In the genomic region with DNA sequence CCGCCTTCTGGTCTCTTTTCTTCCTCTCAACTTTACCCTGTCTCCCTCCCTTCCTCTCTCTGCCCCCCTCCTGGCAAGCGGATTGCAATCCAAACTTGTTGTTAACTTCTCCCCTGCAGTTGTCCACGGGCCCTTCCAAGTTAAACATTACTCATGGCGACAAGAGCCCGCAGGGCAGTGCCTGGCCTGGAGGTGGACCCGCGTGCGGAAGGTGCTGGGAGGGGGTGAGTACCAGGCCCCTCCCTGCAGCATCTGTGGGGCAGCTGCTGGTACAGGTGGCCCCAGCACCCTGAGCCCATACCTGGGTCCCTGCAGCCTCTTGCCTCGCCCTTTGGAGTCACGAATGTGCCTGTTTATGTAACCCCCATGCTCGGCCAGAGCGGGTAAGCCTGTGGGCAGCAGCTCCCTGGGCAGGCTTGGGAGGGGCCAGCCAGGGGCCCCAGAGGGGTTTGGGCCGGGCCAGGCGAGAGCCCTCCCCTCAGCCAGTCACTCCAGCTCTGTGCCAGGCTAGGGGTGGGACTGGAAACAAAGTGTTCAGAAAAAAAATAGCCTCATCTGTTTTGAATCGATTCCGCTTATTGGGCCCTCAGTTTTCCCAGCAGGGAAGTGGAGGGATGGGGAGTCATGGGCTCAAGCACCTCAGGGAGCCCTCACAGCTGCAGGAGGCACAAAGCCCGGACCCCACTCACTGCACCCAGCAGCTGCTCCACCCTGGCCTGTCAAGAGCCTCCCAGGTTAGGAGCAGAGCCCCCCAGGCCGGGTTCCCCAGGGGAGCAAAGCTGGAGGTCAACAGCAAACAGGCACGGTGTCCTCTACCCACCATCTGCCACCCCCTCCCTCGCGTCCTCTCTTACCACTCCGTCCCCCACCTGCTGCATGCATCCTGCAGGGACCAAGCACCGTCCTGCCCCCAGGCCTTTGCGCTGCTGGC, we compare ENCODE assay signal across 1 cellular context.
TF ChIP-seq lines count a peak whose summit lies in the region.

No MANE protein-coding gene starts in this region.

TF ChIP-seq in HepG2, 621 proteins besides CTCF, POLR2A, EP300 and RAD21 (continued from another document and continues in another):
- TF ChIP-seq, protein P1, sequence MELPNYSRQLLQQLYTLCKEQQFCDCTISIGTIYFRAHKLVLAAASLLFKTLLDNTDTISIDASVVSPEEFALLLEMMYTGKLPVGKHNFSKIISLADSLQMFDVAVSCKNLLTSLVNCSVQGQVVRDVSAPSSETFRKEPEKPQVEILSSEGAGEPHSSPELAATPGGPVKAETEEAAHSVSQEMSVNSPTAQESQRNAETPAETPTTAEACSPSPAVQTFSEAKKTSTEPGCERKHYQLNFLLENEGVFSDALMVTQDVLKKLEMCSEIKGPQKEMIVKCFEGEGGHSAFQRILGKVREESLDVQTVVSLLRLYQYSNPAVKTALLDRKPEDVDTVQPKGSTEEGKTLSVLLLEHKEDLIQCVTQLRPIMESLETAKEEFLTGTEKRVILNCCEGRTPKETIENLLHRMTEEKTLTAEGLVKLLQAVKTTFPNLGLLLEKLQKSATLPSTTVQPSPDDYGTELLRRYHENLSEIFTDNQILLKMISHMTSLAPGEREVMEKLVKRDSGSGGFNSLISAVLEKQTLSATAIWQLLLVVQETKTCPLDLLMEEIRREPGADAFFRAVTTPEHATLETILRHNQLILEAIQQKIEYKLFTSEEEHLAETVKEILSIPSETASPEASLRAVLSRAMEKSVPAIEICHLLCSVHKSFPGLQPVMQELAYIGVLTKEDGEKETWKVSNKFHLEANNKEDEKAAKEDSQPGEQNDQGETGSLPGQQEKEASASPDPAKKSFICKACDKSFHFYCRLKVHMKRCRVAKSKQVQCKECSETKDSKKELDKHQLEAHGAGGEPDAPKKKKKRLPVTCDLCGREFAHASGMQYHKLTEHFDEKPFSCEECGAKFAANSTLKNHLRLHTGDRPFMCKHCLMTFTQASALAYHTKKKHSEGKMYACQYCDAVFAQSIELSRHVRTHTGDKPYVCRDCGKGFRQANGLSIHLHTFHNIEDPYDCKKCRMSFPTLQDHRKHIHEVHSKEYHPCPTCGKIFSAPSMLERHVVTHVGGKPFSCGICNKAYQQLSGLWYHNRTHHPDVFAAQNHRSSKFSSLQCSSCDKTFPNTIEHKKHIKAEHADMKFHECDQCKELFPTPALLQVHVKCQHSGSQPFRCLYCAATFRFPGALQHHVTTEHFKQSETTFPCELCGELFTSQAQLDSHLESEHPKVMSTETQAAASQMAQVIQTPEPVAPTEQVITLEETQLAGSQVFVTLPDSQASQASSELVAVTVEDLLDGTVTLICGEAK (IDR thresholded peaks at IDR 0.05): no peak
- TF ChIP-seq, protein P1 (CRISPR knock-in tag; IDR thresholded peaks at IDR 0.05): no peak
- TF ChIP-seq, protein P2, sequence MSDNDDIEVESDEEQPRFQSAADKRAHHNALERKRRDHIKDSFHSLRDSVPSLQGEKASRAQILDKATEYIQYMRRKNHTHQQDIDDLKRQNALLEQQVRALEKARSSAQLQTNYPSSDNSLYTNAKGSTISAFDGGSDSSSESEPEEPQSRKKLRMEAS (IDR thresholded peaks at IDR 0.05): no peak
- TF ChIP-seq, protein P3, sequence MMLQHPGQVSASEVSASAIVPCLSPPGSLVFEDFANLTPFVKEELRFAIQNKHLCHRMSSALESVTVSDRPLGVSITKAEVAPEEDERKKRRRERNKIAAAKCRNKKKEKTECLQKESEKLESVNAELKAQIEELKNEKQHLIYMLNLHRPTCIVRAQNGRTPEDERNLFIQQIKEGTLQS (CRISPR knock-in tag; IDR thresholded peaks at IDR 0.05): no peak
- TF ChIP-seq ZNF382 (CRISPR knock-in tag; IDR thresholded peaks at IDR 0.05; ENCODE audit: borderline replicate concordance): no peak
- no peak for TF ChIP-seq ZZZ3 (CRISPR knock-in tag; IDR thresholded peaks at IDR 0.05; ENCODE audit: borderline replicate concordance)
- TF ChIP-seq ZFP82 (CRISPR knock-in tag; IDR thresholded peaks at IDR 0.05; ENCODE audit: borderline replicate concordance): no peak
- no peak for TF ChIP-seq ZFP1 (CRISPR knock-in tag; IDR thresholded peaks at IDR 0.05)
- no peak; the same call in none of the 2 replicates for TF ChIP-seq ZNF350 (CRISPR knock-in tag; IDR thresholded peaks at IDR 0.05; ENCODE audit: borderline replicate concordance, low read depth)
- TF ChIP-seq ZKSCAN1 (IDR thresholded peaks at IDR 0.05; ENCODE audit: low read length): no peak
- no peak for TF ChIP-seq DPF2 (CRISPR knock-in tag; IDR thresholded peaks at IDR 0.05; ENCODE audit: borderline replicate concordance, low read depth)
- no peak for TF ChIP-seq ZNF563 (CRISPR knock-in tag; IDR thresholded peaks at IDR 0.05)
- no peak for TF ChIP-seq ZNF260 (CRISPR knock-in tag; IDR thresholded peaks at IDR 0.05; ENCODE audit: borderline replicate concordance, low read depth)
- no peak for TF ChIP-seq ZFX (CRISPR knock-in tag; IDR thresholded peaks at IDR 0.05; ENCODE audit: low read depth)
- TF ChIP-seq REXO4 (CRISPR knock-in tag; IDR thresholded peaks at IDR 0.05; ENCODE audit: borderline replicate concordance): no peak
- no peak for TF ChIP-seq CENPX (CRISPR knock-in tag; IDR thresholded peaks at IDR 0.05)
- TF ChIP-seq, protein P4, sequence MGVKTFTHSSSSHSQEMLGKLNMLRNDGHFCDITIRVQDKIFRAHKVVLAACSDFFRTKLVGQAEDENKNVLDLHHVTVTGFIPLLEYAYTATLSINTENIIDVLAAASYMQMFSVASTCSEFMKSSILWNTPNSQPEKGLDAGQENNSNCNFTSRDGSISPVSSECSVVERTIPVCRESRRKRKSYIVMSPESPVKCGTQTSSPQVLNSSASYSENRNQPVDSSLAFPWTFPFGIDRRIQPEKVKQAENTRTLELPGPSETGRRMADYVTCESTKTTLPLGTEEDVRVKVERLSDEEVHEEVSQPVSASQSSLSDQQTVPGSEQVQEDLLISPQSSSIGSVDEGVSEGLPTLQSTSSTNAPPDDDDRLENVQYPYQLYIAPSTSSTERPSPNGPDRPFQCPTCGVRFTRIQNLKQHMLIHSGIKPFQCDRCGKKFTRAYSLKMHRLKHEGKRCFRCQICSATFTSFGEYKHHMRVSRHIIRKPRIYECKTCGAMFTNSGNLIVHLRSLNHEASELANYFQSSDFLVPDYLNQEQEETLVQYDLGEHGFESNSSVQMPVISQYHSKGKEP (CRISPR knock-in tag; IDR thresholded peaks at IDR 0.05): no peak
- TF ChIP-seq, protein P5, sequence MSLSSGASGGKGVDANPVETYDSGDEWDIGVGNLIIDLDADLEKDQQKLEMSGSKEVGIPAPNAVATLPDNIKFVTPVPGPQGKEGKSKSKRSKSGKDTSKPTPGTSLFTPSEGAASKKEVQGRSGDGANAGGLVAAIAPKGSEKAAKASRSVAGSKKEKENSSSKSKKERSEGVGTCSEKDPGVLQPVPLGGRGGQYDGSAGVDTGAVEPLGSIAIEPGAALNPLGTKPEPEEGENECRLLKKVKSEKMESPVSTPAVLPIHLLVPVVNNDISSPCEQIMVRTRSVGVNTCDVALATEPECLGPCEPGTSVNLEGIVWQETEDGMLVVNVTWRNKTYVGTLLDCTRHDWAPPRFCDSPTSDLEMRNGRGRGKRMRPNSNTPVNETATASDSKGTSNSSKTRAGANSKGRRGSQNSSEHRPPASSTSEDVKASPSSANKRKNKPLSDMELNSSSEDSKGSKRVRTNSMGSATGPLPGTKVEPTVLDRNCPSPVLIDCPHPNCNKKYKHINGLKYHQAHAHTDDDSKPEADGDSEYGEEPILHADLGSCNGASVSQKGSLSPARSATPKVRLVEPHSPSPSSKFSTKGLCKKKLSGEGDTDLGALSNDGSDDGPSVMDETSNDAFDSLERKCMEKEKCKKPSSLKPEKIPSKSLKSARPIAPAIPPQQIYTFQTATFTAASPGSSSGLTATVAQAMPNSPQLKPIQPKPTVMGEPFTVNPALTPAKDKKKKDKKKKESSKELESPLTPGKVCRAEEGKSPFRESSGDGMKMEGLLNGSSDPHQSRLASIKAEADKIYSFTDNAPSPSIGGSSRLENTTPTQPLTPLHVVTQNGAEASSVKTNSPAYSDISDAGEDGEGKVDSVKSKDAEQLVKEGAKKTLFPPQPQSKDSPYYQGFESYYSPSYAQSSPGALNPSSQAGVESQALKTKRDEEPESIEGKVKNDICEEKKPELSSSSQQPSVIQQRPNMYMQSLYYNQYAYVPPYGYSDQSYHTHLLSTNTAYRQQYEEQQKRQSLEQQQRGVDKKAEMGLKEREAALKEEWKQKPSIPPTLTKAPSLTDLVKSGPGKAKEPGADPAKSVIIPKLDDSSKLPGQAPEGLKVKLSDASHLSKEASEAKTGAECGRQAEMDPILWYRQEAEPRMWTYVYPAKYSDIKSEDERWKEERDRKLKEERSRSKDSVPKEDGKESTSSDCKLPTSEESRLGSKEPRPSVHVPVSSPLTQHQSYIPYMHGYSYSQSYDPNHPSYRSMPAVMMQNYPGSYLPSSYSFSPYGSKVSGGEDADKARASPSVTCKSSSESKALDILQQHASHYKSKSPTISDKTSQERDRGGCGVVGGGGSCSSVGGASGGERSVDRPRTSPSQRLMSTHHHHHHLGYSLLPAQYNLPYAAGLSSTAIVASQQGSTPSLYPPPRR (CRISPR knock-in tag; IDR thresholded peaks at IDR 0.05; ENCODE audit: borderline replicate concordance): no peak
- peak; percentile 75; the same call in 1 of the 2 replicates for TF ChIP-seq MIER3 (CRISPR knock-in tag; IDR thresholded peaks at IDR 0.05; ENCODE audit: borderline replicate concordance)
- no peak for TF ChIP-seq NR2F1 (CRISPR knock-in tag; IDR thresholded peaks at IDR 0.05)
- no peak for TF ChIP-seq ZNF7 (CRISPR knock-in tag; IDR thresholded peaks at IDR 0.05)
- TF ChIP-seq NBN (conservative IDR thresholded peaks at IDR 0.05): no peak
- TF ChIP-seq TGIF2 (CRISPR knock-in tag; IDR thresholded peaks at IDR 0.05): no peak
- TF ChIP-seq, protein P6, sequence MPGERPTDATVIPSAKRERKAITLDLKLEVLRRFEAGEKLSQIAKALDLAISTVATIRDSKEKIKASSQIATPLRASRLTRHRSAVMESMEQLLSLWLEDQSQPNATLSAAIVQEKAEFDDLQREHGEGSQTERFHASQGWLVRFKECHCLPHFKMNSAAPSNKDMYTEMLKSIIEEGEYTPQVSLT (CRISPR knock-in tag; IDR thresholded peaks at IDR 0.05; ENCODE audit: borderline replicate concordance, low read depth): no peak; the same call in 1 of the 2 replicates
- no peak for TF ChIP-seq ZNF549 (CRISPR knock-in tag; IDR thresholded peaks at IDR 0.05)
- no peak for TF ChIP-seq ZNF562 (CRISPR knock-in tag; IDR thresholded peaks at IDR 0.05; ENCODE audit: borderline replicate concordance)
- TF ChIP-seq TCF7L2 (IDR thresholded peaks at IDR 0.05; ENCODE audit: low read depth, low read length): no peak
- no peak for TF ChIP-seq MTF2 (CRISPR knock-in tag; IDR thresholded peaks at IDR 0.05; ENCODE audit: borderline replicate concordance)
- TF ChIP-seq ZNF34 (CRISPR knock-in tag; IDR thresholded peaks at IDR 0.05; ENCODE audit: borderline replicate concordance): no peak; the same call in 1 of the 2 replicates
- no peak for TF ChIP-seq ZNF256 (CRISPR knock-in tag; conservative IDR thresholded peaks at IDR 0.05)
- TF ChIP-seq HHEX (CRISPR knock-in tag; IDR thresholded peaks at IDR 0.05): no peak
- no peak for TF ChIP-seq ZBTB3 (CRISPR knock-in tag; IDR thresholded peaks at IDR 0.05; ENCODE audit: borderline replicate concordance, low read depth)
- TF ChIP-seq NONO (IDR thresholded peaks at IDR 0.05): no peak
- 0 out of 2 replicates have a peak, but pooled peaks have one; percentile 20 for TF ChIP-seq NONO (CRISPR knock-in tag; conservative IDR thresholded peaks at IDR 0.05)
- no peak for TF ChIP-seq ZNF547 (CRISPR knock-in tag; IDR thresholded peaks at IDR 0.05)
- no peak for TF ChIP-seq ZNF782 (CRISPR knock-in tag; IDR thresholded peaks at IDR 0.05; ENCODE audit: borderline replicate concordance)
- TF ChIP-seq TOPORS (CRISPR knock-in tag; IDR thresholded peaks at IDR 0.05): no peak; the same call in 1 of the 2 replicates
- TF ChIP-seq, protein P7, sequence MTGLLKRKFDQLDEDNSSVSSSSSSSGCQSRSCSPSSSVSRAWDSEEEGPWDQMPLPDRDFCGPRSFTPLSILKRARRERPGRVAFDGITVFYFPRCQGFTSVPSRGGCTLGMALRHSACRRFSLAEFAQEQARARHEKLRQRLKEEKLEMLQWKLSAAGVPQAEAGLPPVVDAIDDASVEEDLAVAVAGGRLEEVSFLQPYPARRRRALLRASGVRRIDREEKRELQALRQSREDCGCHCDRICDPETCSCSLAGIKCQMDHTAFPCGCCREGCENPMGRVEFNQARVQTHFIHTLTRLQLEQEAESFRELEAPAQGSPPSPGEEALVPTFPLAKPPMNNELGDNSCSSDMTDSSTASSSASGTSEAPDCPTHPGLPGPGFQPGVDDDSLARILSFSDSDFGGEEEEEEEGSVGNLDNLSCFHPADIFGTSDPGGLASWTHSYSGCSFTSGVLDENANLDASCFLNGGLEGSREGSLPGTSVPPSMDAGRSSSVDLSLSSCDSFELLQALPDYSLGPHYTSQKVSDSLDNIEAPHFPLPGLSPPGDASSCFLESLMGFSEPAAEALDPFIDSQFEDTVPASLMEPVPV (CRISPR knock-in tag; IDR thresholded peaks at IDR 0.05): no peak
- no peak for TF ChIP-seq CHD2 (IDR thresholded peaks at IDR 0.05; ENCODE audit: low read depth, low read length)
- TF ChIP-seq GATA4 (IDR thresholded peaks at IDR 0.05; ENCODE audit: borderline replicate concordance, low read depth): no peak
- no peak for TF ChIP-seq ZNF121 (CRISPR knock-in tag; IDR thresholded peaks at IDR 0.05)
- peak; percentile 15; the same call in 1 of the 2 replicates for TF ChIP-seq HNF4G (IDR thresholded peaks at IDR 0.05; ENCODE audit: borderline replicate concordance, low read depth, low read length)
- no peak for TF ChIP-seq HNF4G (CRISPR knock-in tag; IDR thresholded peaks at IDR 0.05; ENCODE audit: borderline replicate concordance, low read depth)
- TF ChIP-seq ATF7 (IDR thresholded peaks at IDR 0.05): no peak
- TF ChIP-seq ATF7 (CRISPR knock-in tag; IDR thresholded peaks at IDR 0.05): no peak
- no peak for TF ChIP-seq TARDBP (CRISPR knock-in tag; IDR thresholded peaks at IDR 0.05)
